Comparison of ENCODE assay signal across 22 cellular contexts in the genomic region with DNA sequence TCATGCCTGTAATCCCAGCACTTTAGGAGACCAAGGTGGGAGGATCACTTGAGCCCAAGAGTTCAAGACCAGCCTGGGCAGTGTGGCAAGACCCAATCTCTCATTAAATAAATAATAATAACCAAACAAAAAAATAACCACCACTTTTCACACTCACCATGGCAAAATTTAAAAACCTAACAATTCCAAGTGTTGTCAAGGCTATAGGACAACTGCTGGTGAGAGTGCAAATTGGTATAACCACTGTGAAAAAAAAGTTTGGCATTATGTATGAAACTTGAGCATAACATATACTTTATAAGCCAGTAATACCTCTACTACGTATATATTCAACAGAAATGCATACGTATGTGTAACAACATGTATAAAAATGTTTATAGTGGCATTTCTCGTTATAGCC.
"Had no signal": no experiment of that assay in that cellular context is flagged by ENCODE, and none has a peak within 500 bp of the region (broad histone marks: within the 10 kb centered on the region; RNA-seq: fewer than 3 reads in every experiment).

No MANE protein-coding gene starts in this region.

- H3K27ac ChIP-seq: SJSA1, SK-N-MC had no signal

- H3K4me3 ChIP-seq: SJSA1, SK-N-MC had no signal

- H3K27me3 ChIP-seq: SJSA1 had no signal

- H3K9me3 ChIP-seq: SJSA1 had no signal

- FAIRE-seq: RCC 7860 had no signal

- H3K27ac Mint-ChIP-seq: IgD-negative memory B cell had no signal

- H3K9me3 Mint-ChIP-seq: IgD-negative memory B cell had no signal

- DNase-seq: KBM-7, MV-4-11, NCI-H1048, NCI-H1105 treated with DMSO at 0.1 percent for 48 hours, NCI-H1417 treated with DMSO at 0.1 percent for 48 hours, NCI-H146, NCI-H1694 treated with DMSO at 0.1 percent for 48 hours, NCI-H1930, NCI-H2081, NCI-H2107, NCI-H2227 treated with DMSO at 0.1 percent for 48 hours, NCI-H510A, NCI-H524 treated with DMSO at 0.1 percent for 48 hours, NCI-H69, NCI-H774, Right ventricle myocardium superior, RPMI8226, SIG-M5 had no signal
